ENCODE assay signal across 9 cellular contexts in genomic region chr2:61135510-61135909, GRCh38. TPM values are rescaled to one million over a fixed set of nuclear protein-coding genes. Genes with fewer than 3 reads are reported as not detected.
DNase-seq lines count a peak whose midpoint lies in the region; ATAC-seq, FAIRE-seq and TF ChIP-seq lines count a peak whose summit lies in the region.
"Had no signal": no experiment of that assay in that cellular context is flagged by ENCODE, and none has a peak within 500 bp of the region (broad histone marks: within the 10 kb centered on the region; RNA-seq: fewer than 3 reads in every experiment).

No MANE protein-coding gene starts in this region.

- TF ChIP-seq RAD21 in SK-N-SH (IDR thresholded peaks at IDR 0.05; ENCODE audit: low read length) = peak; percentile 90

- TF ChIP-seq CTCF in AG04449 (IDR thresholded peaks at IDR 0.05; ENCODE audit: insufficient read depth, low read length, missing control alignments) = peak; percentile 39
- peak; percentile 66 for TF ChIP-seq CTCF in SK-N-SH (IDR thresholded peaks at IDR 0.05)
- peak in 7 of 9 donors; percentile 7 to 49 (median 38) for TF ChIP-seq CTCF in heart right ventricle (IDR thresholded peaks at IDR 0.05)
- no peak for TF ChIP-seq CTCF in CD14-positive monocyte (IDR thresholded peaks at IDR 0.05)
- no peak for TF ChIP-seq CTCF in gastrocnemius medialis (IDR thresholded peaks at IDR 0.05 in 4 of 5, conservative IDR thresholded peaks at IDR 0.05 in 1 of 5)
- TF ChIP-seq CTCF in esophagus muscularis mucosa (IDR thresholded peaks at IDR 0.05) = peak in 1 of 3 experiments; percentile 33

- CTCF ChIA-PET in AG04449 (lab: Yijun Ruan, JAX) (interaction anchor here (0.6 to 3.0 kb wide), 15 partner anchors 10 to 775 kb away, joined by 3 to 16 read pairs (median 4); partner anchors contain the start of gene FAM161A), SK-N-SH (lab: Yijun Ruan, JAX) (interaction anchor here (0.6 to 3.3 kb wide), 26 partner anchors 10 to 1318 kb away, joined by 3 to 15 read pairs (median 4); partner anchors contain the start of gene C2orf74)

- H3K4me3 ChIP-seq in AG04449 (ENCODE audit: low read depth, low read length) (no peak overlapping the region), SK-N-SH (ENCODE audit: low read depth in 2 of 2, low read length in 1 of 2) (no peak overlapping the region), heart right ventricle (no peak overlapping the region), gastrocnemius medialis (no peak overlapping the region), esophagus muscularis mucosa (no peak overlapping the region)

- 7% methylated on average over 3 of the region's 3 CpGs for WGBS in SK-N-SH (ENCODE audit: low lambda C conversion rate)
- 21 to 24% methylated on average over 3 of the region's 3 CpGs for WGBS in heart right ventricle, 2 donors
- WGBS in esophagus muscularis mucosa = 14% methylated on average over 3 of the region's 3 CpGs

- H3K4me1 ChIP-seq in SK-N-SH (ENCODE audit: control insufficient read depth in 1 of 2, insufficient read depth in 2 of 2, low read depth in 1 of 2, low read length in 1 of 2) = no peaks in the 10 kb centered on the region; a peak in 1 of 4 replicates
- H3K4me1 ChIP-seq in heart right ventricle = no peaks in the 10 kb centered on the region
- no peaks in the 10 kb centered on the region for H3K4me1 ChIP-seq in gastrocnemius medialis
- H3K4me1 ChIP-seq in esophagus muscularis mucosa = no peaks in the 10 kb centered on the region

- H3K9me3 Mint-ChIP-seq in CD14-positive monocyte = peaks cover 0 to 4% (median 0%) of the 10 kb centered on the region in 7 donors

- H3K27ac ChIP-seq in SK-N-SH (ENCODE audit: low read depth in 2 of 2, low read length in 1 of 2) (no peak overlapping the region), heart right ventricle (no peak overlapping the region), gastrocnemius medialis (no peak overlapping the region), esophagus muscularis mucosa (replicated peaks in 1 of 4) (no peak overlapping the region)

- no peak overlapping the region for H3K4me2 ChIP-seq in SK-N-SH

- in situ Hi-C loops in gastrocnemius medialis (cut with MboI; ENCODE audit: low sequenced_read_pairs in 4 of 4) = no loop called here

- no peaks in the 10 kb centered on the region for H3K9me3 ChIP-seq in SK-N-SH
- no peaks in the 10 kb centered on the region for H3K9me3 ChIP-seq in heart right ventricle
- H3K9me3 ChIP-seq in gastrocnemius medialis = no peaks in the 10 kb centered on the region
- H3K9me3 ChIP-seq in esophagus muscularis mucosa = no peaks in the 10 kb centered on the region

- no peak overlapping the region for H3K27ac Mint-ChIP-seq in CD14-positive monocyte

- H3K9ac ChIP-seq in SK-N-SH = no peak overlapping the region

- H3K27me3 ChIP-seq in SK-N-SH (ENCODE audit: insufficient read depth) = no peaks in the 10 kb centered on the region
- H3K27me3 ChIP-seq in heart right ventricle = no peaks in the 10 kb centered on the region
- H3K27me3 ChIP-seq in gastrocnemius medialis = no peaks in the 10 kb centered on the region
- no peaks in the 10 kb centered on the region for H3K27me3 ChIP-seq in esophagus muscularis mucosa

- TF ChIP-seq EP300 in SK-N-SH (IDR thresholded peaks at IDR 0.05; ENCODE audit: borderline replicate concordance in 1 of 2, low read depth in 1 of 2, low read length in 1 of 2) (no peak), esophagus muscularis mucosa (IDR thresholded peaks at IDR 0.05) (no peak)

- FAIRE-seq in H54 (lab: Jason Lieb, UNC) = peak; percentile 58
- FAIRE-seq: GM18507 had no signal

- POLR2A ChIA-PET in AG04449 (lab: Yijun Ruan, JAX) = interaction anchor here (0.5 to 1.1 kb wide), 2 partner anchors 9 to 326 kb away, joined by 3 to 4 read pairs; no protein-coding TSS in a partner anchor
- POLR2A ChIA-PET in SK-N-SH (lab: Yijun Ruan, JAX) = interaction anchor here (0.7 to 1.1 kb wide), 2 partner anchors 9 to 15 kb away, joined by 3 to 4 read pairs; no protein-coding TSS in a partner anchor

- no peaks in the 10 kb centered on the region for H3K36me3 Mint-ChIP-seq in CD14-positive monocyte

- H3K9me2 ChIP-seq in SK-N-SH = no peaks in the 10 kb centered on the region

- H2AFZ ChIP-seq in SK-N-SH (ENCODE audit: low read depth) = peak overlapping the region; percentile 40; the same call in 1 of the 2 replicates

- H3F3A ChIP-seq in SK-N-SH (replicated peaks; ENCODE audit: insufficient read depth) = peaks cover 5% of the 10 kb centered on the region

- DNase-seq in AG04449 (ENCODE audit: low read depth, low spot score) (no peak), H54 (ENCODE audit: insufficient read length, low spot score) (peak; percentile 11), SK-N-SH (peak; percentile 43), heart right ventricle (no peak), CD14-positive monocyte (ENCODE audit: low spot score) (no peak), gastrocnemius medialis (no peak), esophagus muscularis mucosa (ENCODE audit: extremely low spot score) (no peak)
- DNase-seq in stimulated activated CD4-positive, alpha-beta T cell treated with anti-CD3 and anti-CD28 coated beads, Interleukin-4, amount 100 ng/mL, for 1 hour = no peak

- H4K20me1 ChIP-seq in SK-N-SH (ENCODE audit: insufficient read depth) = no peaks in the 10 kb centered on the region

- TF ChIP-seq POLR2A in H54 (IDR thresholded peaks at IDR 0.05; ENCODE audit: low read depth, low read length) (no peak), gastrocnemius medialis (IDR thresholded peaks at IDR 0.05) (no peak), esophagus muscularis mucosa (IDR thresholded peaks at IDR 0.05; ENCODE audit: low read depth) (no peak)

- ATAC-seq in heart right ventricle = peak in 3 of 8 donors; percentile 46 to 57 (median 52)
- ATAC-seq in gastrocnemius medialis = no peak

- H3K36me3 ChIP-seq in SK-N-SH (replicated peaks in 1 of 2; ENCODE audit: control insufficient read depth in 1 of 2, insufficient read depth in 2 of 2, low read length in 1 of 2) (peaks cover 0 to 4% of the 10 kb centered on the region in 2 experiments), heart right ventricle (no peaks in the 10 kb centered on the region), gastrocnemius medialis (no peaks in the 10 kb centered on the region), esophagus muscularis mucosa (no peaks in the 10 kb centered on the region)

- peaks cover 0 to 6% (median 1%) of the 10 kb centered on the region in 3 donors for H3K27me3 Mint-ChIP-seq in CD14-positive monocyte (ENCODE audit: low read depth in 3 of 3)

- no peaks in the 10 kb centered on the region for H3K79me2 ChIP-seq in SK-N-SH (ENCODE audit: insufficient read depth)

- intact Hi-C loops in heart right ventricle (cut with DNase I) = no loop called here
- intact Hi-C loops in CD14-positive monocyte (cut with micrococcal nuclease) = no loop called here
- intact Hi-C loops in gastrocnemius medialis (cut with DNase I; ENCODE audit: low total_unique reads) = loop anchor here (2.0 kb wide), 1 partner anchor 17 kb away; no protein-coding TSS in a partner anchor
- intact Hi-C loops in esophagus muscularis mucosa (cut with DNase I) = no loop called here

- peaks cover 2% of the 10 kb centered on the region for H3K4me1 Mint-ChIP-seq in CD14-positive monocyte

- H3K4me3 Mint-ChIP-seq in CD14-positive monocyte = no peak overlapping the region

TF ChIP-seq in SK-N-SH, 30 proteins besides CTCF, POLR2A, EP300 and RAD21 (continues in another document):
- TF ChIP-seq SMC3 (IDR thresholded peaks at IDR 0.05; ENCODE audit: low read depth, low read length) = peak; percentile 46; the same call in 1 of the 2 replicates
- TF ChIP-seq JUND (IDR thresholded peaks at IDR 0.05) = no peak
- no peak for TF ChIP-seq TEAD4 (IDR thresholded peaks at IDR 0.05; ENCODE audit: borderline replicate concordance, insufficient read depth)
- no peak for TF ChIP-seq CHD2 (IDR thresholded peaks at IDR 0.05; ENCODE audit: low read length, partially characterized antibody)
- TF ChIP-seq MXI1 (IDR thresholded peaks at IDR 0.05; ENCODE audit: low read depth, low read length) = peak; percentile 96
- TF ChIP-seq RCOR1 (IDR thresholded peaks at IDR 0.05; ENCODE audit: low read length) = no peak
- TF ChIP-seq IRF3 (IDR thresholded peaks at IDR 0.05; ENCODE audit: low read depth, low read length) = no peak
- peak; percentile 72; the same call in 1 of the 2 replicates for TF ChIP-seq MAX (IDR thresholded peaks at IDR 0.05; ENCODE audit: low read depth)
- TF ChIP-seq ZBTB33 (IDR thresholded peaks at IDR 0.05; ENCODE audit: borderline replicate concordance, low read depth) = no peak

RNA-seq across cellular contexts. Expression of gene C2orf74, which starts 26.5 kb away (rescaled TPM):
- polyA plus RNA-seq in SK-N-SH (2012; rRNA removed) (24.1 and 26.3 TPM in 2 replicates), heart right ventricle (10 to 100 TPM; 20.3 to 39.0 TPM), CD14-positive monocyte (10 to 100 TPM; 12.0 to 18.2 TPM)
- polyA plus RNA-seq in SK-N-SH (2012; cell fraction: cytosol; rRNA removed) = 33.9 and 51.3 TPM in 2 replicates
- polyA plus RNA-seq in SK-N-SH (2012; cell fraction: nucleus; rRNA removed) = 6.5 and 9.2 TPM in 2 replicates
- total RNA-seq in heart right ventricle (10 to 100 TPM; 16.5 to 29.8 (median 24.0) TPM), gastrocnemius medialis (10 to 100 TPM in 2 of 4 donors, 1 to 10 TPM in 2; 6.6 to 19.2 (median 8.4) TPM), esophagus muscularis mucosa (10 to 100 TPM; 18.7 to 43.2 (median 33.2) TPM)

Comparison
In these comparisons a context has a peak if more than half of its experiments do, and no peak if none do; other contexts are left out.
1. DNase-seq: peak in H54 (single experiment) and SK-N-SH (single experiment); none in AG04449 (single experiment), heart right ventricle (0 of 2), CD14-positive monocyte (single experiment), gastrocnemius medialis (0 of 2), esophagus muscularis mucosa (single experiment) and stimulated activated CD4-positive, alpha-beta T cell treated with anti-CD3 and anti-CD28 coated beads, Interleukin-4, amount 100 ng/mL, for 1 hour (single experiment).
2. CTCF ChIP-seq: peak in AG04449 (single experiment), SK-N-SH (single experiment) and heart right ventricle (7 of 9); none in CD14-positive monocyte (single experiment) and gastrocnemius medialis (0 of 5).